Comparison of ENCODE assay signal across 26 cellular contexts in genomic region chr17:55398689-55399088, GRCh38. TPM values are rescaled to one million over a fixed set of nuclear protein-coding genes. Genes with fewer than 3 reads are reported as not detected.
DNase-seq lines count a peak whose midpoint lies in the region; TF ChIP-seq lines count a peak whose summit lies in the region.
"Had no signal": no experiment of that assay in that cellular context is flagged by ENCODE, and none has a peak within 500 bp of the region (broad histone marks: within the 10 kb centered on the region; RNA-seq: fewer than 3 reads in every experiment).

No MANE protein-coding gene starts in this region.

- no peak overlapping the region for H2BK120ac ChIP-seq in mesenchymal stem cell (ENCODE audit: low read depth, low read length)

- 93% methylated on average over 5 of the region's 5 CpGs for WGBS in mesenchymal stem cell

- no peak overlapping the region for H3K4me3 Mint-ChIP-seq in Caco-2 (ENCODE audit: unreplicated experiment)
- H3K4me3 Mint-ChIP-seq in HFFc6: no peak overlapping the region
- H3K4me3 Mint-ChIP-seq: activated naive CD4-positive, alpha-beta T cell treated with anti-CD3 and anti-CD28 coated beads for 36 hours; CD14-positive monocyte; neural crest cell; stimulated activated memory B cell treated with anti-CD40 and anti-IgM and Interleukin-4, amounts not matched to agents 10 μg/mL and 1 μg/mL and 100 μg/mL, for 72 hours; T-cell had no signal

- H3K9me3 ChIP-seq in Caco-2 (no peaks in the 10 kb centered on the region), mesenchymal stem cell (ENCODE audit: control insufficient read depth, low read length) (no peaks in the 10 kb centered on the region)
- H3K9me3 ChIP-seq: sigmoid colon, upper lobe of left lung had no signal

- H3K9me3 Mint-ChIP-seq in Caco-2 (ENCODE audit: unreplicated experiment) (no peaks in the 10 kb centered on the region), HFFc6 (no peaks in the 10 kb centered on the region)
- H3K9me3 Mint-ChIP-seq: activated naive CD4-positive, alpha-beta T cell treated with anti-CD3 and anti-CD28 coated beads for 36 hours; CD14-positive monocyte; neural crest cell; stimulated activated memory B cell treated with anti-CD40 and anti-IgM and Interleukin-4, amounts not matched to agents 10 μg/mL and 1 μg/mL and 100 μg/mL, for 72 hours; T-cell had no signal

- H3K9ac ChIP-seq in mesenchymal stem cell (ENCODE audit: low read length): no peak overlapping the region

- H3K4me1 Mint-ChIP-seq in Caco-2 (ENCODE audit: low read depth, unreplicated experiment): peaks cover 13% of the 10 kb centered on the region
- no peaks in the 10 kb centered on the region; the same call in 1 of the 2 replicates for H3K4me1 Mint-ChIP-seq in HFFc6 (ENCODE audit: low read depth)
- H3K4me1 Mint-ChIP-seq: neural crest cell, T-cell had no signal

- H3K18ac ChIP-seq in mesenchymal stem cell (ENCODE audit: low read depth in 1 of 2, low read length in 2 of 2): no peak overlapping the region

- no peak for TF ChIP-seq CTCF in Caco-2 (IDR thresholded peaks at IDR 0.05; ENCODE audit: insufficient read depth in 1 of 2, low read depth in 1 of 2, low read length in 1 of 2, severe bottlenecking in 1 of 2, unreplicated experiment in 1 of 2)
- TF ChIP-seq CTCF in HFFc6 (IDR thresholded peaks at IDR 0.05): no peak
- TF ChIP-seq CTCF in choroid plexus epithelial cell (conservative IDR thresholded peaks at IDR 0.05; ENCODE audit: low read depth, low read length): no peak

- H3K27ac Mint-ChIP-seq in Caco-2 (ENCODE audit: unreplicated experiment) (peak overlapping the region; percentile 44), HFFc6 (no peak overlapping the region)
- H3K27ac Mint-ChIP-seq: activated naive CD4-positive, alpha-beta T cell treated with anti-CD3 and anti-CD28 coated beads for 36 hours; T-cell had no signal

- H3K4me1 ChIP-seq in Caco-2 (peaks cover 9% of the 10 kb centered on the region), mesenchymal stem cell (ENCODE audit: control insufficient read depth, insufficient read depth, low read depth, low read length) (no peaks in the 10 kb centered on the region)

- H2AK5ac ChIP-seq in mesenchymal stem cell (ENCODE audit: low read length, severe bottlenecking): no peak overlapping the region

- no peaks in the 10 kb centered on the region for H3K27me3 Mint-ChIP-seq in Caco-2 (ENCODE audit: insufficient read depth, unreplicated experiment)
- no peaks in the 10 kb centered on the region for H3K27me3 Mint-ChIP-seq in HFFc6 (ENCODE audit: insufficient read depth)
- H3K27me3 Mint-ChIP-seq: stimulated activated memory B cell treated with anti-CD40 and anti-IgM and Interleukin-4, amounts not matched to agents 10 μg/mL and 1 μg/mL and 100 μg/mL, for 72 hours; T-cell had no signal

- no peak overlapping the region for H2AFZ ChIP-seq in mesenchymal stem cell (ENCODE audit: low read depth, low read length)

- H3K23ac ChIP-seq in mesenchymal stem cell (ENCODE audit: low read length in 2 of 2): no peak overlapping the region

- H3K27ac ChIP-seq in mesenchymal stem cell (ENCODE audit: low read length, poor library complexity, severe bottlenecking): no peak overlapping the region
- H3K27ac ChIP-seq: sigmoid colon, upper lobe of left lung had no signal

- DNase-seq in Caco-2: no peak
- peak; percentile 4 for DNase-seq in HFFc6
- peak; percentile 23 for DNase-seq in choroid plexus epithelial cell (ENCODE audit: low read depth)
- DNase-seq in mesenchymal stem cell: peak; percentile 26
- no peak for DNase-seq in activated naive CD4-positive, alpha-beta T cell treated with anti-CD3 and anti-CD28 coated beads, Interleukin-2, amount 50 U/mL, for 16 hours
- no peak for DNase-seq in HuH-7 (ENCODE audit: low spot score)
- DNase-seq in NK-92 treated with Interleukin-12 subunit alpha and Interleukin-12 subunit beta, amount 100 ng/mL, for 24 hours (lab: John Stamatoyannopoulos, UW): no peak
- DNase-seq: activated CD4-positive, alpha-beta T cell treated with anti-CD3 and anti-CD28 coated beads, Interleukin-2, amount 50 U/mL, for 4 hours; activated naive CD4-positive, alpha-beta T cell treated with anti-CD3 and anti-CD28 coated beads for 36 hours; amniotic stem cell; DND-41; glutamatergic neuron; kidney; NCI-H1048; NCI-H187; NCI-H2171 treated with DMSO at 0.1 percent for 48 hours; NCI-H524 treated with DMSO at 0.1 percent for 48 hours; posterior cingulate gyrus; sigmoid colon; stimulated activated CD4-positive, alpha-beta T cell treated with anti-CD3 and anti-CD28 coated beads, Interleukin-4, amount 100 ng/mL, for 4 hours; substantia nigra; T-cell; upper lobe of left lung had no signal

- H3K4me2 ChIP-seq in mesenchymal stem cell (ENCODE audit: low read length, poor library complexity, severe bottlenecking): no peak overlapping the region

- no peaks in the 10 kb centered on the region; the same call in 1 of the 2 replicates for H3K36me3 ChIP-seq in Caco-2 (ENCODE audit: control insufficient read depth, insufficient read depth, low read length)
- peaks cover 8 to 89% of the 10 kb centered on the region in 2 experiments for H3K36me3 ChIP-seq in mesenchymal stem cell (ENCODE audit: control insufficient read depth in 1 of 2, insufficient read depth in 2 of 2, low read depth in 1 of 2, low read length in 2 of 2)

- H2BK12ac ChIP-seq in mesenchymal stem cell (ENCODE audit: low read length in 2 of 2): no peak overlapping the region

- CTCF ChIA-PET in Caco-2 (lab: Charles Lee): interaction anchor here (1.3 kb wide), 1 partner anchor 116 kb away, joined by 5 read pairs; no protein-coding TSS in a partner anchor

- no TSS peak for BruUV-seq in Caco-2 (replicated peaks; lab: Mats Ljungman, UMichigan)

- H3K4ac ChIP-seq in mesenchymal stem cell (ENCODE audit: low read depth in 1 of 2, low read length in 2 of 2): no peak overlapping the region

- no peak overlapping the region for H3K14ac ChIP-seq in mesenchymal stem cell (ENCODE audit: low read length in 2 of 2)

- H2BK5ac ChIP-seq in mesenchymal stem cell (ENCODE audit: low read depth, low read length, poor library complexity, severe bottlenecking): no peak overlapping the region

- H2BK15ac ChIP-seq in mesenchymal stem cell (ENCODE audit: low read depth, poor library complexity, severe bottlenecking): no peak overlapping the region

- H3K36me3 Mint-ChIP-seq in Caco-2 (ENCODE audit: insufficient read depth, unreplicated experiment) (peaks cover 82% of the 10 kb centered on the region), HFFc6 (ENCODE audit: low read depth) (no peaks in the 10 kb centered on the region; the same call in 1 of the 2 replicates)

- POLR2A ChIA-PET in Caco-2 (lab: Charles Lee): interaction anchor here (0.6 kb wide), 1 partner anchor 48 kb away, joined by 3 read pairs; no protein-coding TSS in a partner anchor

- H4K91ac ChIP-seq in mesenchymal stem cell (ENCODE audit: low read length): no peak overlapping the region

- intact Hi-C loops in Caco-2 (cut with micrococcal nuclease; ENCODE audit: unreplicated experiment): no loop called here

- H4K8ac ChIP-seq in mesenchymal stem cell (ENCODE audit: low read length): no peak overlapping the region

- no peaks in the 10 kb centered on the region for H3K79me1 ChIP-seq in mesenchymal stem cell (replicated peaks; ENCODE audit: low read length, poor library complexity, severe bottlenecking)

- no peak overlapping the region for H3K4me3 ChIP-seq in Caco-2 (ENCODE audit: low read depth, low read length)
- no peak overlapping the region for H3K4me3 ChIP-seq in choroid plexus epithelial cell (ENCODE audit: low read depth, low read length)
- H3K4me3 ChIP-seq in mesenchymal stem cell (ENCODE audit: insufficient read depth in 1 of 2, low read depth in 1 of 2, low read length in 2 of 2): no peak overlapping the region
- H3K4me3 ChIP-seq: sigmoid colon, upper lobe of left lung had no signal

- H3K27me3 ChIP-seq in Caco-2 (replicated peaks; ENCODE audit: control insufficient read depth, insufficient read depth, low read length) (no peaks in the 10 kb centered on the region), mesenchymal stem cell (ENCODE audit: control insufficient read depth in 1 of 2, insufficient read depth in 1 of 2, low read length in 2 of 2) (no peaks in the 10 kb centered on the region)
- H3K27me3 ChIP-seq: sigmoid colon, upper lobe of left lung had no signal

RNA-seq across cellular contexts. Expression of gene MMD, which starts 22.9 kb away (rescaled TPM):
- total RNA-seq in Caco-2 (2022): 38.6 and 39.0 TPM in 2 replicates
- 1 to 10 TPM; 2.1 to 4.0 (median 3.6) TPM for total RNA-seq in HFFc6 (2021; fragmentation: NEBNext Ultra II Directional; extraction: Animal tissue kit (Norgen Biotek cat#: 25700))
- 126 TPM for polyA plus RNA-seq in mesenchymal stem cell (2013, experiment 1 of 2)
- 132 TPM for polyA plus RNA-seq in mesenchymal stem cell (2013, experiment 2 of 2)

Comparison
In these comparisons a context has a peak if more than half of its experiments do, and no peak if none do; other contexts are left out.
1. DNase-seq: peak in HFFc6 (single experiment), choroid plexus epithelial cell (single experiment) and mesenchymal stem cell (single experiment); none in Caco-2 (0 of 2), activated naive CD4-positive, alpha-beta T cell treated with anti-CD3 and anti-CD28 coated beads, Interleukin-2, amount 50 U/mL, for 16 hours (single experiment), HuH-7 (single experiment) and NK-92 treated with Interleukin-12 subunit alpha and Interleukin-12 subunit beta, amount 100 ng/mL, for 24 hours (single experiment).